Comparison of ENCODE assay signal across 8 cellular contexts in the genomic region with DNA sequence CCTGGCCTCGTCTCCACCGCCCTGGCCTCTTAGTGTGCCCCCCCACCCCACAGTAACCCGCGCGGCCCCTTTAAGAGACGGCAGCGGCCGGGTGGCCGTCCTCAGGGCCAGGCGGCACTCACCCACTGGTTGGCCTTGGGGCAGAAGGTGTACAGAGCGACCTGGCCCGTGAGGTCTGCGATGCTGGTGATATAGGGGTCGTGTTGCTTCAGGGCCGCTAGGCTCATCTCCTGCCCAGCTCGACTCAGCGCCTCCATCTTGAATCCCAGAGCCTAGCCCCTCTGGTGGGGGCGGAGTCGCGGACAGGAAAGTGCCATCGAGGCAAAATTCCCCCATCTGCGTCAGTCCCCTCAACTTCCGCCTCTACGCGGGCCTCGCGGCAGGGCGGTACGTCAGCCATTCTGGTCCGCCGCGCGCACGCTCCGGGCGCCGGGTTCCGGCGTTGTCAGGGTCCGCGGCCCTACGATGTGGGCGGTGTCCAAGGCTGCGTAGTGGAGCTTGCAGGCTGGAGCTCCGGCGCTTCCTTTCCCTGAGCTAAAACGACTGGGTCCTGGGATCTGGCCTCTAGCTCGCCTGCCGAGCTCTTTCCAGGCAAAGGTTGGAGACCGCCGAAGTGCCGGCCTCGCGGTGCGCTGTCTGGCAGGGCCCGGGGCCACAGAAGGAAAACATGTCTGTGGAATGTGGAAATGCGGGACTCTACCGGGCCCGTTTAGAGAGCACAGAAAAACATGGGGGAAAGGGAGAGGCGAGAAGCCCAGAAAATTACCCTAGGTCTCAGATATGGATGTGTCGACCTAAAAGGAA. TPM values are rescaled to one million over a fixed set of nuclear protein-coding genes. Genes with fewer than 3 reads are reported as not detected.
DNase-seq lines count a peak whose midpoint lies in the region; ATAC-seq and TF ChIP-seq lines count a peak whose summit lies in the region.

A gene (minus strand): TSS at position 283 of the 804 bp plus-strand sequence. CDS start 26 bp downstream, at position 257.

- DNase-seq in NCI-H1694 (lab: John Stamatoyannopoulos, UW) (peak; percentile 43), T-helper 2 cell (peak; percentile 88 to 98 (median 91)), anterior cingulate cortex (lab: John Stamatoyannopoulos, UW) (peak; percentile 63 to 96 (median 94)), right atrium auricular region (ENCODE audit: low spot score) (peak; percentile 97), pulmonary artery endothelial cell (ENCODE audit: low read depth, low spot score) (peak; percentile 93), uterus (peak; percentile 96)

- H3K4me3 ChIP-seq in right atrium auricular region (peak within 1 kb of the TSS; percentile 92 to 99), uterus (peak within 1 kb of the TSS; percentile 96 to 97)

- H3K36me3 ChIP-seq in right atrium auricular region (peaks cover 10% of the 10 kb centered on the region), uterus (no peaks in the 10 kb centered on the region)

- peak; percentile 94 for ATAC-seq in HG02884 (IDR thresholded peaks at IDR 0.05; ENCODE audit: unreplicated experiment)

- H3K27me3 ChIP-seq in right atrium auricular region = no peaks in the 10 kb centered on the region
- H3K27me3 ChIP-seq in uterus = no peaks in the 10 kb centered on the region

- H3K9me3 ChIP-seq in right atrium auricular region = no peaks in the 10 kb centered on the region
- no peaks in the 10 kb centered on the region for H3K9me3 ChIP-seq in uterus

- H3K4me1 ChIP-seq in right atrium auricular region = peaks cover 0 to 44% of the 10 kb centered on the region in 2 donors
- peaks cover 0 to 5% of the 10 kb centered on the region in 2 donors for H3K4me1 ChIP-seq in uterus

- H3K27ac ChIP-seq in right atrium auricular region = peak within 1 kb of the TSS; percentile 97 to 98
- peak within 1 kb of the TSS; percentile 92 to 94 for H3K27ac ChIP-seq in uterus

- TF ChIP-seq POLR2A in GM15510 (IDR thresholded peaks at IDR 0.05; ENCODE audit: borderline replicate concordance, extremely low read depth, insufficient read length) = peak; percentile 95
- peak; percentile 75 to 88 for TF ChIP-seq POLR2A in uterus (IDR thresholded peaks at IDR 0.05)

- TF ChIP-seq CTCF in right atrium auricular region (IDR thresholded peaks at IDR 0.05) (no peak), uterus (IDR thresholded peaks at IDR 0.05) (peak in 2 of 4 experiments; percentile 25 to 36)

- intact Hi-C loops in uterus (cut with DNase I; ENCODE audit: low total_unique reads) = no loop called here

RNA-seq across cellular contexts. Expression of the gene that starts here (rescaled TPM):
- total RNA-seq in right atrium auricular region (10 to 100 TPM; 17.8 to 18.8 TPM), pulmonary artery endothelial cell (13.7 and 14.3 TPM in 2 replicates), uterus (10 to 100 TPM; 27.2 to 39.4 (median 34.5) TPM)

Comparison
In these comparisons a context has a peak if more than half of its experiments do, and no peak if none do; other contexts are left out.
1. Peak in every context shown above with its lines: DNase-seq, ATAC-seq, H3K4me3 ChIP-seq and H3K27ac ChIP-seq.
2. DNase-seq: peak in every context shown above with its lines; median percentile 97 in right atrium auricular region; 96 in uterus; 94 in anterior cingulate cortex; 93 in pulmonary artery endothelial cell; 91 in T-helper 2 cell; 43 in NCI-H1694.